3 cellular contexts compared by ENCODE assay signal in genomic region chr1:176931526-176931925, GRCh38.
"Had no signal": no experiment of that assay in that cellular context is flagged by ENCODE, and none has a peak within 500 bp of the region (broad histone marks: within the 10 kb centered on the region; RNA-seq: fewer than 3 reads in every experiment).

No MANE protein-coding gene starts in this region.

- ATAC-seq: GM12878 had no signal

- DNase-seq: GDM1, GF-D8 had no signal

- H3K4me3 ChIP-seq: GM12878 had no signal
